In genomic region chr2:179180242-179180641, GRCh38 we compare ENCODE assay signal across 18 cellular contexts.
DNase-seq lines count a peak whose midpoint lies in the region; ATAC-seq and TF ChIP-seq lines count a peak whose summit lies in the region.
"Had no signal": no experiment of that assay in that cellular context is flagged by ENCODE, and none has a peak within 500 bp of the region (broad histone marks: within the 10 kb centered on the region; RNA-seq: fewer than 3 reads in every experiment).

No MANE protein-coding gene starts in this region.

- peaks cover 3% of the 10 kb centered on the region for H3K36me3 ChIP-seq in neural progenitor cell
- no peaks in the 10 kb centered on the region for H3K36me3 ChIP-seq in breast epithelium

- TF ChIP-seq POLR2A in breast epithelium (IDR thresholded peaks at IDR 0.05): no peak

- H3K9me3 ChIP-seq in neural progenitor cell (ENCODE audit: low read depth): no peaks in the 10 kb centered on the region
- H3K9me3 ChIP-seq in breast epithelium: no peaks in the 10 kb centered on the region

- CTCF ChIA-PET in activated B cell treated with CpG ODN at 0.5 μM for 24 hours (lab: Charles Lee): no interaction called here

- ATAC-seq in activated B cell treated with CpG ODN at 0.5 μM for 24 hours (ENCODE audit: low read depth) (no peak), SK-N-SH treated with all-trans-retinoic acid at 6 μM for 48 hours (no peak)
- ATAC-seq: K562 had no signal

- no peak overlapping the region for H2AFZ ChIP-seq in neural progenitor cell (replicated peaks)
- H2AFZ ChIP-seq: PC-9 had no signal

- H3K9me3 Mint-ChIP-seq in activated B cell treated with CpG ODN at 0.5 μM for 24 hours (peaks cover 3% of the 10 kb centered on the region), neural progenitor cell (peaks cover 3% of the 10 kb centered on the region)
- H3K9me3 Mint-ChIP-seq: CD4-positive, alpha-beta T cell had no signal

- H3K4me1 Mint-ChIP-seq in activated B cell treated with CpG ODN at 0.5 μM for 24 hours (peaks cover 25% of the 10 kb centered on the region), neural progenitor cell (peaks cover 12% of the 10 kb centered on the region)

- H3K79me2 ChIP-seq in neural progenitor cell (ENCODE audit: low read depth): peaks cover 11% of the 10 kb centered on the region

- peaks cover 37% of the 10 kb centered on the region for H3K4me1 ChIP-seq in neural progenitor cell
- H3K4me1 ChIP-seq in breast epithelium: no peaks in the 10 kb centered on the region

- H3K4me2 ChIP-seq in neural progenitor cell: peak overlapping the region; percentile 45
- H3K4me2 ChIP-seq: PC-9 had no signal

- DNase-seq in ELF-1 (ENCODE audit: low read depth, low spot score) (peak; percentile 13), activated B cell treated with CpG ODN at 0.5 μM for 24 hours (no peak), iPS DF 4.7 (ENCODE audit: extremely low read depth, low spot score) (peak; percentile 19), neural progenitor cell (ENCODE audit: low spot score) (peak; percentile 21), NCI-H1048 (lab: John Stamatoyannopoulos, UW) (no peak), breast epithelium (ENCODE audit: low spot score in 2 of 2) (no peak), NCI-H1105 (lab: John Stamatoyannopoulos, UW) (no peak)
- DNase-seq: ACHN; CD4-positive, alpha-beta T cell; DND-41; GF-D8; GOT3; NCI-H1092; NCI-H1694 treated with DMSO at 0.1 percent for 48 hours; NCI-H748 treated with DMSO at 0.1 percent for 48 hours; PC-9 had no signal

- H3K27me3 Mint-ChIP-seq in activated B cell treated with CpG ODN at 0.5 μM for 24 hours (no peaks in the 10 kb centered on the region), neural progenitor cell (ENCODE audit: insufficient read depth, low read depth) (no peaks in the 10 kb centered on the region)
- H3K27me3 Mint-ChIP-seq: CD4-positive, alpha-beta T cell had no signal

- no peaks in the 10 kb centered on the region for H4K20me1 ChIP-seq in neural progenitor cell (ENCODE audit: low read depth)

- H3K27ac Mint-ChIP-seq in activated B cell treated with CpG ODN at 0.5 μM for 24 hours (peak overlapping the region; percentile 65), neural progenitor cell (peak overlapping the region; percentile 36)
- H3K27ac Mint-ChIP-seq: CD4-positive, alpha-beta T cell had no signal

- H3K27ac ChIP-seq in neural progenitor cell: peak overlapping the region; percentile 30
- H3K27ac ChIP-seq in breast epithelium: no peak overlapping the region
- H3K27ac ChIP-seq: PC-9 had no signal

- no peaks in the 10 kb centered on the region for H3K27me3 ChIP-seq in neural progenitor cell
- no peaks in the 10 kb centered on the region for H3K27me3 ChIP-seq in breast epithelium

- H3K9ac ChIP-seq in neural progenitor cell: no peak overlapping the region

- no peak for TF ChIP-seq CTCF in activated B cell treated with CpG ODN at 0.5 μM for 24 hours (IDR thresholded peaks at IDR 0.05)
- TF ChIP-seq CTCF in neural progenitor cell (IDR thresholded peaks at IDR 0.05): no peak
- TF ChIP-seq CTCF in breast epithelium (IDR thresholded peaks at IDR 0.05): no peak

- no peaks in the 10 kb centered on the region for H3F3A ChIP-seq in neural progenitor cell (ENCODE audit: low read depth)

- H3K4me3 Mint-ChIP-seq in activated B cell treated with CpG ODN at 0.5 μM for 24 hours: no peak overlapping the region
- H3K4me3 Mint-ChIP-seq in neural progenitor cell: no peak overlapping the region
- H3K4me3 Mint-ChIP-seq: CD4-positive, alpha-beta T cell had no signal

- H3K4me3 ChIP-seq in neural progenitor cell (no peak overlapping the region), breast epithelium (no peak overlapping the region)
- H3K4me3 ChIP-seq: K562, PC-9 had no signal

- POLR2A ChIA-PET in activated B cell treated with CpG ODN at 0.5 μM for 24 hours (lab: Charles Lee): no interaction called here

- intact Hi-C loops in activated B cell treated with CpG ODN at 0.5 μM for 24 hours (cut with micrococcal nuclease) (loop anchor here (5.0 kb wide), 1 partner anchor 38 kb away; no protein-coding TSS in a partner anchor), breast epithelium (cut with DNase I; ENCODE audit: low total_unique reads) (no loop called here)

- H3K36me3 Mint-ChIP-seq in activated B cell treated with CpG ODN at 0.5 μM for 24 hours (ENCODE audit: low read depth) (peaks cover 65% of the 10 kb centered on the region), neural progenitor cell (peaks cover 31% of the 10 kb centered on the region)

TF ChIP-seq in SK-N-SH treated with all-trans-retinoic acid at 6 μM for 48 hours, 23 proteins besides CTCF, POLR2A, EP300 and RAD21:
- no peak for TF ChIP-seq TCF4 (CRISPR knock-in tag; IDR thresholded peaks at IDR 0.05; ENCODE audit: borderline replicate concordance)
TF ChIP-seq in SK-N-SH treated with all-trans-retinoic acid at 6 μM for 48 hours: peak in this region for 0.

Comparison
In these comparisons a context has a peak if more than half of its experiments do, and no peak if none do; other contexts are left out.
1. DNase-seq: peak in ELF-1 (single experiment), iPS DF 4.7 (single experiment) and neural progenitor cell (single experiment); none in activated B cell treated with CpG ODN at 0.5 μM for 24 hours (single experiment), NCI-H1048 (single experiment), breast epithelium (0 of 2) and NCI-H1105 (single experiment).